Comparison of ENCODE assay signal across 1 cellular context in genomic region chr13:21033866-21034601, GRCh38.
TF ChIP-seq lines count a peak whose summit lies in the region.

No MANE protein-coding gene starts in this region.

TF ChIP-seq in GM23338, 12 proteins besides CTCF, POLR2A, EP300 and RAD21 (continued from another document):
- TF ChIP-seq REST (IDR thresholded peaks at IDR 0.05; ENCODE audit: unreplicated experiment) (no peak), ZNF462 (CRISPR knock-in tag; IDR thresholded peaks at IDR 0.05) (no peak), CREB1 (CRISPR knock-in tag; IDR thresholded peaks at IDR 0.05; ENCODE audit: low read depth) (no peak), ZNF331 (CRISPR knock-in tag; IDR thresholded peaks at IDR 0.05; ENCODE audit: low read depth) (no peak)
